In the genomic region with DNA sequence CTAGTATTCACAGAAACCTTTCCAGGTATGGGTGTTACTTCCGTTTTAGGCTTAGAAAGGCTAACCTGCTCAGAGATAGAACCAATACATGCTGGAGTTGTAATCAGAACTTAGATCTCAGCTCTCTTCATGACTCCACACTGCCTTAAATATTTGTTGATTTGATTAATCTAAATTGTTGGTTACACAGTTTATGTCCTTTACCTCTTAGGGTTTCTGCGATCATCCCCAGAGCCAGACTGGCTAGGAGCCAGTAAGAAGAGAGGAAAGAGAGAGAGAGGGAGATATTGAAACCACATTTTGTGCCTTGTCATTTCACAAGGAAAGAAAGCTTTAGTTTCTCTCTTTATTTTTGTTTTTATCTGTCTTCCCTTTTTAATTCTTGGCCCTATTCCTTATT, we compare ENCODE assay signal across 1 cellular context.
TF ChIP-seq lines count a peak whose summit lies in the region.

No MANE protein-coding gene starts in this region.

TF ChIP-seq in K562, 482 proteins besides CTCF, POLR2A, EP300 and RAD21:
- TF ChIP-seq HEY1 (CRISPR knock-in tag; IDR thresholded peaks at IDR 0.05; ENCODE audit: borderline replicate concordance) (no peak), MAFG (tag; conservative IDR thresholded peaks at IDR 0.05) (0 out of 2 replicates have a peak, but pooled peaks have one; percentile 33), NFIC (IDR thresholded peaks at IDR 0.05) (0 out of 2 replicates have a peak, but pooled peaks have one; percentile 12), NFE2 (IDR thresholded peaks at IDR 0.05; ENCODE audit: low read depth) (0 out of 2 replicates have a peak, but pooled peaks have one; percentile 24)
- TF ChIP-seq, protein P1, sequence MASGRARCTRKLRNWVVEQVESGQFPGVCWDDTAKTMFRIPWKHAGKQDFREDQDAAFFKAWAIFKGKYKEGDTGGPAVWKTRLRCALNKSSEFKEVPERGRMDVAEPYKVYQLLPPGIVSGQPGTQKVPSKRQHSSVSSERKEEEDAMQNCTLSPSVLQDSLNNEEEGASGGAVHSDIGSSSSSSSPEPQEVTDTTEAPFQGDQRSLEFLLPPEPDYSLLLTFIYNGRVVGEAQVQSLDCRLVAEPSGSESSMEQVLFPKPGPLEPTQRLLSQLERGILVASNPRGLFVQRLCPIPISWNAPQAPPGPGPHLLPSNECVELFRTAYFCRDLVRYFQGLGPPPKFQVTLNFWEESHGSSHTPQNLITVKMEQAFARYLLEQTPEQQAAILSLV (tag; IDR thresholded peaks at IDR 0.05) = no peak
